Comparison of ENCODE assay signal across 16 cellular contexts in genomic region chr5:53114988-53115387, GRCh38. TPM values are rescaled to one million over a fixed set of nuclear protein-coding genes. Genes with fewer than 3 reads are reported as not detected.
DNase-seq lines count a peak whose midpoint lies in the region; ATAC-seq, FAIRE-seq and TF ChIP-seq lines count a peak whose summit lies in the region.
"Had no signal": no experiment of that assay in that cellular context is flagged by ENCODE, and none has a peak within 500 bp of the region (broad histone marks: within the 10 kb centered on the region; RNA-seq: fewer than 3 reads in every experiment).

No MANE protein-coding gene starts in this region.

- H3K9ac ChIP-seq in H9 (ENCODE audit: extremely low read depth, insufficient read length, low read length): no peak overlapping the region

- H3K27ac ChIP-seq in A549: no peak overlapping the region
- no peak overlapping the region for H3K27ac ChIP-seq in H9 (ENCODE audit: insufficient read length, low read depth, low read length)
- H3K27ac ChIP-seq in body of pancreas: no peak overlapping the region
- H3K27ac ChIP-seq: gastroesophageal sphincter, psoas muscle, testis had no signal

- no peak for FAIRE-seq in A549 (lab: Jason Lieb, UNC)
- FAIRE-seq: GM12878 had no signal

- no peaks in the 10 kb centered on the region for H3K79me1 ChIP-seq in H9 (ENCODE audit: insufficient read depth, low read depth, low read length, poor library complexity, severe bottlenecking)

- no peak overlapping the region for H4K91ac ChIP-seq in H9 (ENCODE audit: insufficient read length, low read depth, low read length)

- H3K27me3 Mint-ChIP-seq in H9 (ENCODE audit: low read depth): no peaks in the 10 kb centered on the region

- H3K9me3 ChIP-seq in A549 (no peaks in the 10 kb centered on the region), H9 (ENCODE audit: control insufficient read depth, low read depth, low read length) (no peaks in the 10 kb centered on the region), body of pancreas (no peaks in the 10 kb centered on the region)
- H3K9me3 ChIP-seq: gastroesophageal sphincter, psoas muscle, testis had no signal

- H4K5ac ChIP-seq in H9 (ENCODE audit: insufficient read length, low read depth, low read length): no peak overlapping the region

- no peak overlapping the region for H3K4ac ChIP-seq in H9 (ENCODE audit: low read depth, low read length)

- TF ChIP-seq CTCF in A549 (IDR thresholded peaks at IDR 0.05): peak; percentile 32
- peak; percentile 58 for TF ChIP-seq CTCF in H9 (conservative IDR thresholded peaks at IDR 0.05)
- no peak for TF ChIP-seq CTCF in body of pancreas (IDR thresholded peaks at IDR 0.05)

- H3K79me2 ChIP-seq in H9 (ENCODE audit: insufficient read depth, low read length): no peaks in the 10 kb centered on the region

- no peak overlapping the region for H3K23ac ChIP-seq in H9 (ENCODE audit: insufficient read length, low read depth, low read length)

- H3K4me1 ChIP-seq in A549: peaks cover 7% of the 10 kb centered on the region; the same call in 2 of the 3 replicates
- H3K4me1 ChIP-seq in H9 (ENCODE audit: insufficient read depth, low read length): peaks cover 3% of the 10 kb centered on the region; the same call in 1 of the 2 replicates
- H3K4me1 ChIP-seq in body of pancreas: peaks cover 12% of the 10 kb centered on the region
- H3K4me1 ChIP-seq: testis had no signal

- no peak for TF ChIP-seq POLR2A in A549 (IDR thresholded peaks at IDR 0.05; ENCODE audit: low read length)
- TF ChIP-seq POLR2A in body of pancreas (IDR thresholded peaks at IDR 0.05): no peak

- H2BK120ac ChIP-seq in H9 (ENCODE audit: low read depth, low read length, poor library complexity, severe bottlenecking): no peak overlapping the region

- no peak overlapping the region for H3K56ac ChIP-seq in H9 (ENCODE audit: insufficient read length, low read depth, low read length)

- no peak overlapping the region for H2AK5ac ChIP-seq in H9 (ENCODE audit: insufficient read length, low read length)

- H3K36me3 Mint-ChIP-seq in H9 (ENCODE audit: insufficient read depth in 1 of 3, low read depth in 3 of 3): no peaks in the 10 kb centered on the region

- H3K4me1 Mint-ChIP-seq in H9: peaks cover 11 to 17% of the 10 kb centered on the region in 2 experiments

- TF ChIP-seq RAD21 in A549 (conservative IDR thresholded peaks at IDR 0.05 in 1 of 2, IDR thresholded peaks at IDR 0.05 in 1 of 2): no peak

- H2BK5ac ChIP-seq in H9 (ENCODE audit: insufficient read length, low read length): no peak overlapping the region

- H4K8ac ChIP-seq in H9 (replicated peaks; ENCODE audit: insufficient read length, low read depth, low read length): no peak overlapping the region

- H3K4me3 ChIP-seq in A549 (no peak overlapping the region), body of pancreas (no peak overlapping the region)
- H3K4me3 ChIP-seq: gastroesophageal sphincter, GM12878, psoas muscle, testis had no signal

- no peak overlapping the region for H2BK15ac ChIP-seq in H9 (ENCODE audit: low read depth, low read length)

- ATAC-seq in A549 (peak in 1 of 2 experiments; percentile 43; a peak in 1 of 6 replicates), SK-N-SH treated with all-trans-retinoic acid at 6 μM for 48 hours (0 out of 3 replicates have a peak, but pooled peaks have one; percentile 51), HG03457 (IDR thresholded peaks at IDR 0.05; ENCODE audit: unreplicated experiment) (no peak), body of pancreas (no peak)
- ATAC-seq: gastroesophageal sphincter, GM12878, psoas muscle had no signal

- H3K27me3 ChIP-seq in H9 (ENCODE audit: insufficient read depth, low read length): no peaks in the 10 kb centered on the region
- H3K27me3 ChIP-seq in body of pancreas: no peaks in the 10 kb centered on the region
- H3K27me3 ChIP-seq: gastroesophageal sphincter, testis had no signal

- no peak overlapping the region for H3K18ac ChIP-seq in H9 (ENCODE audit: insufficient read length, low read depth, low read length)

- DNase-seq in A549 (ENCODE audit: low read depth in 1 of 2, low spot score in 1 of 2) (peak in 1 of 2 experiments; percentile 31), H9 (no peak), fibroblast of the conjunctiva (ENCODE audit: low read depth) (peak; percentile 17), NCI-H1436 treated with DMSO at 0.1 percent for 48 hours (lab: John Stamatoyannopoulos, UW) (no peak), body of pancreas (no peak)
- DNase-seq in activated CD4-positive, CD25-positive, alpha-beta regulatory T cell treated with anti-CD3 and anti-CD28 coated beads, Interleukin-2, amount 50 U/mL, for 72 hours: no peak
- DNase-seq: activated T-cell treated with anti-CD3 and anti-CD28 coated beads, Interleukin-2, amount 50 U/mL, for 1 hour; caudate nucleus; CD8-positive, alpha-beta memory T cell; NCI-H146; psoas muscle; testis had no signal

- H3K4me3 Mint-ChIP-seq in H9: no peak overlapping the region
- H3K4me3 Mint-ChIP-seq: CD8-positive, alpha-beta memory T cell had no signal

- no peak for TF ChIP-seq EP300 in A549 (IDR thresholded peaks at IDR 0.05)

- intact Hi-C loops in body of pancreas (cut with DNase I): no loop called here

- no peaks in the 10 kb centered on the region; a peak in 1 of 5 replicates for H3K9me3 Mint-ChIP-seq in H9
- H3K9me3 Mint-ChIP-seq: CD8-positive, alpha-beta memory T cell had no signal

- H3K36me3 ChIP-seq in body of pancreas (replicated peaks in 1 of 2; ENCODE audit: insufficient read depth in 1 of 2, low read depth in 2 of 2): no peaks in the 10 kb centered on the region
- H3K36me3 ChIP-seq: gastroesophageal sphincter had no signal

- H3K27ac Mint-ChIP-seq in H9: no peak overlapping the region
- H3K27ac Mint-ChIP-seq: CD8-positive, alpha-beta memory T cell had no signal

- no peaks in the 10 kb centered on the region for H4K20me1 ChIP-seq in H9 (ENCODE audit: control insufficient read depth, insufficient read depth, insufficient read length)

- no peak overlapping the region for H3K14ac ChIP-seq in H9 (ENCODE audit: insufficient read depth, low read length)

- no peak overlapping the region for H2BK12ac ChIP-seq in H9 (ENCODE audit: insufficient read length, low read depth, low read length)

- H2AFZ ChIP-seq in H9 (ENCODE audit: low read length): no peak overlapping the region

- peaks cover 6% of the 10 kb centered on the region for H3K23me2 ChIP-seq in H9 (ENCODE audit: insufficient read length, low read depth, low read length, poor library complexity, severe bottlenecking)

- POLR2A ChIA-PET in A549 (lab: Yijun Ruan, JAX): no interaction called here

- H3T11ph ChIP-seq in H9 (ENCODE audit: low read length): no peak overlapping the region

- CTCF ChIA-PET in A549 (lab: Yijun Ruan, JAX): interaction anchor here (0.6 to 2.5 kb wide), 7 partner anchors 8 to 1113 kb away, joined by 3 to 17 read pairs (median 4); no protein-coding TSS in a partner anchor

- H2BK20ac ChIP-seq in H9 (ENCODE audit: low read depth, low read length, poor library complexity, severe bottlenecking): no peak overlapping the region

- H3K4me2 ChIP-seq in A549: no peak overlapping the region
- H3K4me2 ChIP-seq in H9 (ENCODE audit: insufficient read depth, insufficient read length, low read length): no peak overlapping the region

TF ChIP-seq in A549, 52 proteins besides CTCF, POLR2A, EP300 and RAD21 (continues in another document):
- TF ChIP-seq MAZ (IDR thresholded peaks at IDR 0.05; ENCODE audit: borderline replicate concordance, low read depth, low read length) (no peak), BHLHE40 (IDR thresholded peaks at IDR 0.05; ENCODE audit: low read depth, low read length) (no peak), RNF2 (IDR thresholded peaks at IDR 0.05; ENCODE audit: borderline replicate concordance, low read depth) (no peak)

TF ChIP-seq in SK-N-SH treated with all-trans-retinoic acid at 6 μM for 48 hours, 23 proteins besides CTCF, POLR2A, EP300 and RAD21:
- TF ChIP-seq, protein P1, sequence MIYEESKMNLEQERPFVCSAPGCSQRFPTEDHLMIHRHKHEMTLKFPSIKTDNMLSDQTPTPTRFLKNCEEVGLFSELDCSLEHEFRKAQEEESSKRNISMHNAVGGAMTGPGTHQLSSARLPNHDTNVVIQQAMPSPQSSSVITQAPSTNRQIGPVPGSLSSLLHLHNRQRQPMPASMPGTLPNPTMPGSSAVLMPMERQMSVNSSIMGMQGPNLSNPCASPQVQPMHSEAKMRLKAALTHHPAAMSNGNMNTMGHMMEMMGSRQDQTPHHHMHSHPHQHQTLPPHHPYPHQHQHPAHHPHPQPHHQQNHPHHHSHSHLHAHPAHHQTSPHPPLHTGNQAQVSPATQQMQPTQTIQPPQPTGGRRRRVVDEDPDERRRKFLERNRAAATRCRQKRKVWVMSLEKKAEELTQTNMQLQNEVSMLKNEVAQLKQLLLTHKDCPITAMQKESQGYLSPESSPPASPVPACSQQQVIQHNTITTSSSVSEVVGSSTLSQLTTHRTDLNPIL (CRISPR knock-in tag; IDR thresholded peaks at IDR 0.05; ENCODE audit: low read depth): no peak
- TF ChIP-seq ZFP3 (CRISPR knock-in tag; IDR thresholded peaks at IDR 0.05) (no peak), ZNF70 (CRISPR knock-in tag; IDR thresholded peaks at IDR 0.05) (no peak), GLIS3 (CRISPR knock-in tag; IDR thresholded peaks at IDR 0.05) (no peak), TOX (CRISPR knock-in tag; IDR thresholded peaks at IDR 0.05; ENCODE audit: borderline replicate concordance) (no peak), ZNF565 (CRISPR knock-in tag; conservative IDR thresholded peaks at IDR 0.05; ENCODE audit: low read depth) (no peak), ZC3H10 (CRISPR knock-in tag; IDR thresholded peaks at IDR 0.05) (no peak)
- TF ChIP-seq, protein P2, sequence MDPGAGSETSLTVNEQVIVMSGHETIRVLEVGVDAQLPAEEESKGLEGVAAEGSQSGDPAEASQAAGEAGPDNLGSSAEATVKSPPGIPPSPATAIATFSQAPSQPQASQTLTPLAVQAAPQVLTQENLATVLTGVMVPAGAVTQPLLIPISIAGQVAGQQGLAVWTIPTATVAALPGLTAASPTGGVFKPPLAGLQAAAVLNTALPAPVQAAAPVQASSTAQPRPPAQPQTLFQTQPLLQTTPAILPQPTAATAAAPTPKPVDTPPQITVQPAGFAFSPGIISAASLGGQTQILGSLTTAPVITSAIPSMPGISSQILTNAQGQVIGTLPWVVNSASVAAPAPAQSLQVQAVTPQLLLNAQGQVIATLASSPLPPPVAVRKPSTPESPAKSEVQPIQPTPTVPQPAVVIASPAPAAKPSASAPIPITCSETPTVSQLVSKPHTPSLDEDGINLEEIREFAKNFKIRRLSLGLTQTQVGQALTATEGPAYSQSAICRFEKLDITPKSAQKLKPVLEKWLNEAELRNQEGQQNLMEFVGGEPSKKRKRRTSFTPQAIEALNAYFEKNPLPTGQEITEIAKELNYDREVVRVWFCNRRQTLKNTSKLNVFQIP (CRISPR knock-in tag; IDR thresholded peaks at IDR 0.05; ENCODE audit: borderline replicate concordance, low read depth): no peak

RNA-seq across cellular contexts. Expression of gene MOCS2, which starts 5.4 kb away (rescaled TPM):
- polyA plus RNA-seq in A549 (2011; rRNA removed) (44.3 and 75.3 TPM in 2 replicates), A549 (2017; fragmentation: RNase III; extraction: RNeasy Plus Mini Kit Qiagen cat#74134 plus additional on column Dnase treatment) (47.7 to 51.0 TPM (median 50.2 TPM) in 3 replicates)
- polyA plus RNA-seq in A549 (2012; cell fraction: cytosol; rRNA removed): 18.3 and 21.4 TPM in 2 replicates
- polyA plus RNA-seq in A549 (2012; cell fraction: nucleus; rRNA removed): 3.3 and 5.2 TPM in 2 replicates
- polyA minus RNA-seq in A549 (2011; rRNA and poly(A)+ RNA removed): 7.5 and 8.9 TPM in 2 replicates
- total RNA-seq in H9 (2021) (23.6 and 24.8 TPM in 2 replicates), body of pancreas (10 to 100 TPM; 17.8 to 27.5 TPM)

Comparison
In these comparisons a context has a peak if more than half of its experiments do, and no peak if none do; other contexts are left out.
1. CTCF ChIP-seq: peak in A549 (single experiment) and H9 (single experiment); none in body of pancreas (0 of 7).